Comparison of ENCODE assay signal across 21 cellular contexts in genomic region chr17:31570231-31570630, GRCh38.
DNase-seq lines count a peak whose midpoint lies in the region; ATAC-seq, FAIRE-seq and TF ChIP-seq lines count a peak whose summit lies in the region.
"Had no signal": no experiment of that assay in that cellular context is flagged by ENCODE, and none has a peak within 500 bp of the region (broad histone marks: within the 10 kb centered on the region; RNA-seq: fewer than 3 reads in every experiment).

No MANE protein-coding gene starts in this region.

- H3K4me3 ChIP-seq in BLaER1 (no peak overlapping the region), K562 (no peak overlapping the region), muscle layer of colon (ENCODE audit: low read depth in 1 of 2, low read length in 2 of 2) (no peak overlapping the region), stomach smooth muscle (ENCODE audit: low read length in 2 of 2) (peak overlapping the region in 1 of 2 donors; percentile 22), WERI-Rb-1 (ENCODE audit: low read depth, low read length) (no peak overlapping the region)
- H3K4me3 ChIP-seq: testis had no signal

- TF ChIP-seq RAD21 in K562 (CRISPR knock-in tag; conservative IDR thresholded peaks at IDR 0.05 in 1 of 2, IDR thresholded peaks at IDR 0.05 in 1 of 2): no peak

- TF ChIP-seq EP300 in K562 (IDR thresholded peaks at IDR 0.05; ENCODE audit: low read length): no peak

- ATAC-seq in K562: no peak
- ATAC-seq in HG03520 (IDR thresholded peaks at IDR 0.05; ENCODE audit: unreplicated experiment): no peak
- ATAC-seq in GM18861 (IDR thresholded peaks at IDR 0.05; ENCODE audit: unreplicated experiment): no peak
- ATAC-seq: activated naive CD8-positive, alpha-beta T cell treated with anti-CD3 and anti-CD28 coated beads, Interleukin-2, amount 50 U/mL, for 24 hours; CD8-positive, alpha-beta T cell had no signal

- DNase-seq in K562 (ENCODE audit: extremely low read depth in 1 of 4, low spot score in 3 of 4) (no peak), NCI-H1930 (lab: John Stamatoyannopoulos, UW) (no peak), WERI-Rb-1 (no peak)
- DNase-seq: activated CD4-positive, CD25-positive, alpha-beta regulatory T cell treated with anti-CD3 and anti-CD28 coated beads, Interleukin-2, amount 50 U/mL, for 72 hours; activated naive CD8-positive, alpha-beta T cell treated with anti-CD3 and anti-CD28 coated beads, Interleukin-2, amount 50 U/mL, for 24 hours; caudate nucleus; CD8-positive, alpha-beta T cell; DMS79; effector CD4-positive, alpha-beta T cell; hippocampal formation; nucleus accumbens; PC-3; small intestine; stimulated activated CD8-positive, alpha-beta memory T cell treated with anti-CD3 and anti-CD28 coated beads, Interleukin-4, amount 100 ng/mL, for 48 hours; T1000; testis had no signal

- no peak for TF ChIP-seq CTCF in K562 (IDR thresholded peaks at IDR 0.05 in 2 of 3, conservative IDR thresholded peaks at IDR 0.05 in 1 of 3; ENCODE audit: insufficient read depth in 2 of 3, low read depth in 1 of 3, low read length in 3 of 3)
- no peak for TF ChIP-seq CTCF in WERI-Rb-1 (IDR thresholded peaks at IDR 0.05; ENCODE audit: low read depth, low read length)

- BruUV-seq in K562 (replicated peaks; lab: Mats Ljungman, UMichigan): no TSS peak

- H3K36me3 ChIP-seq in BLaER1 (no peaks in the 10 kb centered on the region), K562 (ENCODE audit: control insufficient read depth, insufficient read depth, low read length) (no peaks in the 10 kb centered on the region), muscle layer of colon (ENCODE audit: insufficient read depth, low read length) (no peaks in the 10 kb centered on the region), stomach smooth muscle (ENCODE audit: control insufficient read depth in 2 of 2, insufficient read depth in 2 of 2, low read length in 2 of 2) (no peaks in the 10 kb centered on the region), WERI-Rb-1 (no peaks in the 10 kb centered on the region)

- H3K27ac ChIP-seq in BLaER1 (no peak overlapping the region), K562 (ENCODE audit: extremely low read depth, low read depth, low read length) (no peak overlapping the region), muscle layer of colon (ENCODE audit: low read depth, low read length) (peak overlapping the region; percentile 80), stomach smooth muscle (ENCODE audit: low read length) (peak overlapping the region; percentile 80), WERI-Rb-1 (no peak overlapping the region)
- H3K27ac ChIP-seq: testis had no signal

- POLR2A ChIA-PET in K562 (lab: Yijun Ruan, JAX): no interaction called here

- WGBS in K562 (ENCODE audit: insufficient coverage, low coverage, missing lambda C conversion rate): 1% methylated on average over 6 of the region's 6 CpGs

- H3K9ac ChIP-seq in BLaER1 (no peak overlapping the region), K562 (ENCODE audit: insufficient read depth in 1 of 2, low read depth in 2 of 2, low read length in 2 of 2) (no peak overlapping the region), muscle layer of colon (ENCODE audit: low read length) (no peak overlapping the region), stomach smooth muscle (ENCODE audit: low read length in 2 of 2) (peak overlapping the region in 1 of 2 donors; percentile 39)

- intact Hi-C loops in K562 (cut with micrococcal nuclease): no loop called here

- H4K20me1 ChIP-seq in BLaER1 (peaks cover 41% of the 10 kb centered on the region; the same call in 1 of the 2 replicates), K562 (replicated peaks; ENCODE audit: control insufficient read depth, insufficient read depth, low read length) (peaks cover 13% of the 10 kb centered on the region)

- CTCF ChIA-PET in K562 (lab: Yijun Ruan, JAX; ENCODE audit: low intra/inter-chr PET ratio): no interaction called here

- no peak overlapping the region for H2AFZ ChIP-seq in K562 (ENCODE audit: low read depth, low read length)

- FAIRE-seq in K562 (lab: Jason Lieb, UNC): no peak
- FAIRE-seq: small intestine had no signal

- peaks cover 3% of the 10 kb centered on the region for H3K9me1 ChIP-seq in K562 (ENCODE audit: control insufficient read depth, insufficient read depth, low read length)

- H3K27me3 ChIP-seq in BLaER1 (no peaks in the 10 kb centered on the region), K562 (ENCODE audit: control insufficient read depth in 2 of 2, insufficient read depth in 2 of 2, low read length in 2 of 2) (peaks cover 51 to 82% of the 10 kb centered on the region in 2 experiments), muscle layer of colon (ENCODE audit: control insufficient read depth in 1 of 2, insufficient read depth in 2 of 2, low read length in 2 of 2) (no peaks in the 10 kb centered on the region), stomach smooth muscle (ENCODE audit: control insufficient read depth in 1 of 2, insufficient read depth in 2 of 2, low read length in 2 of 2) (no peaks in the 10 kb centered on the region), WERI-Rb-1 (ENCODE audit: insufficient read depth, low read depth, severe bottlenecking) (no peaks in the 10 kb centered on the region)
- H3K27me3 ChIP-seq: testis had no signal

- in situ Hi-C loops in K562 (cut with MboI): no loop called here

- no peaks in the 10 kb centered on the region for H3K9me3 ChIP-seq in BLaER1
- H3K9me3 ChIP-seq in K562 (replicated peaks; ENCODE audit: control insufficient read depth, insufficient read depth, low read depth, low read length): no peaks in the 10 kb centered on the region
- no peaks in the 10 kb centered on the region for H3K9me3 ChIP-seq in muscle layer of colon (ENCODE audit: low read length)
- H3K9me3 ChIP-seq in stomach smooth muscle (ENCODE audit: control insufficient read depth in 2 of 2, low read length in 2 of 2): no peaks in the 10 kb centered on the region
- H3K9me3 ChIP-seq in WERI-Rb-1 (ENCODE audit: severe bottlenecking): no peaks in the 10 kb centered on the region
- H3K9me3 ChIP-seq: testis had no signal

- H3K79me2 ChIP-seq in K562 (ENCODE audit: control insufficient read depth, insufficient read depth, low read length): no peaks in the 10 kb centered on the region

- TF ChIP-seq POLR2A in K562 (conservative IDR thresholded peaks at IDR 0.05): no peak

- 0 out of 2 replicates have a peak overlapping the region, but pooled peaks have one; percentile 56 for H3K4me2 ChIP-seq in BLaER1
- no peak overlapping the region for H3K4me2 ChIP-seq in K562 (ENCODE audit: insufficient read depth, low read length)

- peaks cover 65% of the 10 kb centered on the region for H3K4me1 ChIP-seq in BLaER1
- no peaks in the 10 kb centered on the region; a peak in 1 of 5 replicates for H3K4me1 ChIP-seq in K562 (replicated peaks in 1 of 2; ENCODE audit: control insufficient read depth in 2 of 2, insufficient read depth in 2 of 2, low read length in 2 of 2)
- H3K4me1 ChIP-seq in muscle layer of colon (ENCODE audit: insufficient read depth, low read length): peaks cover 86% of the 10 kb centered on the region
- H3K4me1 ChIP-seq in stomach smooth muscle (ENCODE audit: control insufficient read depth, insufficient read depth, low read length): peaks cover 69% of the 10 kb centered on the region

TF ChIP-seq in K562, 482 proteins besides CTCF, POLR2A, EP300 and RAD21 (continues in another document):
- no peak for TF ChIP-seq ETV5 (CRISPR knock-in tag; IDR thresholded peaks at IDR 0.05; ENCODE audit: low read depth)

Comparison
In these comparisons a context has a peak if more than half of its experiments do, and no peak if none do; other contexts are left out.
1. H3K27ac ChIP-seq: peak in muscle layer of colon (single experiment) and stomach smooth muscle (single experiment); none in BLaER1 (single experiment), K562 (single experiment) and WERI-Rb-1 (single experiment).